Comparison of ENCODE assay signal across 8 cellular contexts in the genomic region with DNA sequence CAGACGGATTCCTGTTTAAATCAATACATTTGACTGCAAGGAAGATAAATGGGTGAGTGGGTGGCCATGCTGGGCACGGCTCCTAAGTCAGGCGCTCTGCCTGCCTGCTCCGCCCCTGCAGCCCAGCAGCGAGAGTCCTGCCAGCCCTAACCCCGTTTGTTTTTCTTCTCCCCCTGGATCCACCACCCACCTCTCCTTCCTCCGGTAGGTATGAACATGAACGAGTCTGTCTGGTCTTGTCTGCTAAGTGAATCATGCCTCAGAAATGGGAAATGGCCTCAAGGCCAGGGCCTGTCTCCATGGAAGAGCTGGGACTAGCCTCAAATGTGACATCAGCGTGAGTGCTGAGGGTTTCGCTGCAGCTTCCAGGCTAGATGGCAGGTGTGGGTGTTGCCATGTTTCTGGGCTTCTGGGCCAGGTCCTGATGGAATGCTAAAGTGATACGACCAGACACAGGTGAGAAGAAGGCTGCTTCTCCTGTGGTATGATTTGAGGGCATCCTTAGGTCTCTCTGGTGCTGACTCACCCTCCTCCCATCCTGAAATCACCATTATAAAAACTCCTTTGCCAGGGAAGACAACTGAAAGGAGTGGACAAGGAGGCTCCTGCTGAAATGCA. TPM values are rescaled to one million over a fixed set of nuclear protein-coding genes. Genes with fewer than 3 reads are reported as not detected.
DNase-seq lines count a peak whose midpoint lies in the region; ATAC-seq and TF ChIP-seq lines count a peak whose summit lies in the region.
"Had no signal": no experiment of that assay in that cellular context is flagged by ENCODE, and none has a peak within 500 bp of the region (broad histone marks: within the 10 kb centered on the region; RNA-seq: fewer than 3 reads in every experiment).

No MANE protein-coding gene starts in this region.

- peak overlapping the region; percentile 92 for H3K9ac ChIP-seq in mammary epithelial cell (ENCODE audit: insufficient read depth, low read length)

- TF ChIP-seq EP300 in Ishikawa (IDR thresholded peaks at IDR 0.05; ENCODE audit: borderline replicate concordance) = no peak

- CTCF ChIA-PET in mammary epithelial cell (lab: Charles Lee; ENCODE audit: low non-redundant PET) = no interaction called here

- peak overlapping the region; percentile 72 for H3K4me2 ChIP-seq in mammary epithelial cell (ENCODE audit: insufficient read depth, low read depth, low read length)

- TF ChIP-seq CTCF in mammary epithelial cell (conservative IDR thresholded peaks at IDR 0.05 in 1 of 2, IDR thresholded peaks at IDR 0.05 in 1 of 2; ENCODE audit: extremely low read depth in 1 of 2, insufficient read depth in 1 of 2, low read depth in 1 of 2, low read length in 2 of 2) (no peak), tibial artery (IDR thresholded peaks at IDR 0.05) (no peak)

- no TSS peak for BruUV-seq in mammary epithelial cell (replicated peaks; lab: Mats Ljungman, UMichigan)

- dilution Hi-C loops in mammary epithelial cell (cut with HindIII; ENCODE audit: low sequenced_read_pairs) = no loop called here

- 2% methylated on average over 8 of the region's 11 CpGs for WGBS in mammary epithelial cell (ENCODE audit: low coverage, missing lambda C conversion rate)

- peaks cover 71% of the 10 kb centered on the region for H3K4me1 ChIP-seq in mammary epithelial cell (ENCODE audit: insufficient read depth, low read length)
- peaks cover 0 to 39% (median 37%) of the 10 kb centered on the region in 4 donors for H3K4me1 ChIP-seq in tibial artery

- H4K20me1 ChIP-seq in mammary epithelial cell (ENCODE audit: insufficient read depth, low read length) = no peaks in the 10 kb centered on the region

- H3K27ac ChIP-seq in mammary epithelial cell (ENCODE audit: insufficient read depth, low read depth, low read length) (peak overlapping the region; percentile 100), layer of hippocampus (ENCODE audit: low read depth, low read length) (peak overlapping the region; percentile 74), tibial artery (peak overlapping the region; percentile 64 to 76)

- H3K27me3 ChIP-seq in mammary epithelial cell (ENCODE audit: insufficient read depth, low read length) (no peaks in the 10 kb centered on the region), layer of hippocampus (ENCODE audit: control insufficient read depth, insufficient read depth, low read length) (no peaks in the 10 kb centered on the region), tibial artery (no peaks in the 10 kb centered on the region)

- H3K9me3 ChIP-seq in mammary epithelial cell (replicated peaks; ENCODE audit: insufficient read depth, low read length) (no peaks in the 10 kb centered on the region), tibial artery (no peaks in the 10 kb centered on the region)

- DNase-seq in mammary epithelial cell = peak; percentile 100
- DNase-seq in tibial artery = no peak
- DNase-seq in activated T-cell treated with anti-CD3 and anti-CD28 coated beads, Interleukin-2, amount 50 U/mL, for 1 hour = no peak
- DNase-seq in activated CD4-positive, alpha-beta T cell treated with anti-CD3 and anti-CD28 coated beads, Interleukin-2, amount 50 U/mL, for 48 hours = no peak
- DNase-seq: activated B cell treated with CpG ODN at 0.5 μM for 24 hours had no signal

- intact Hi-C loops in mammary epithelial cell (cut with micrococcal nuclease) = loop anchor here (1.0 kb wide), 1 partner anchor 15 kb away; no protein-coding TSS in a partner anchor
- intact Hi-C loops in tibial artery (cut with DNase I; ENCODE audit: low total_unique reads) = no loop called here

- in situ Hi-C loops in mammary epithelial cell (cut with MboI; ENCODE audit: low sequenced_read_pairs in 2 of 2) = no loop called here

- H3K36me3 ChIP-seq in mammary epithelial cell (ENCODE audit: insufficient read depth, low read length) (no peaks in the 10 kb centered on the region), tibial artery (no peaks in the 10 kb centered on the region)

- no peak for ATAC-seq in GM21528 (IDR thresholded peaks at IDR 0.05; ENCODE audit: low FRiP score, unreplicated experiment)

- H3K4me3 ChIP-seq in mammary epithelial cell (replicated peaks in 1 of 3; ENCODE audit: insufficient read depth in 1 of 3, low read depth in 2 of 3, low read length in 3 of 3) = no peak overlapping the region
- H3K4me3 ChIP-seq in tibial artery = peak overlapping the region in 1 of 2 donors; percentile 1

- H2AFZ ChIP-seq in mammary epithelial cell (ENCODE audit: low read depth, low read length) = no peak overlapping the region

- H3K79me2 ChIP-seq in mammary epithelial cell (ENCODE audit: insufficient read depth, low read length) = peaks cover 33% of the 10 kb centered on the region

- TF ChIP-seq RAD21 in Ishikawa (IDR thresholded peaks at IDR 0.05; ENCODE audit: low read depth) = no peak

TF ChIP-seq in Ishikawa, 13 proteins besides CTCF, POLR2A, EP300 and RAD21:
- no peak for TF ChIP-seq USF1 (IDR thresholded peaks at IDR 0.05)
- 0 out of 2 replicates have a peak, but pooled peaks have one; percentile 20 for TF ChIP-seq MAX (IDR thresholded peaks at IDR 0.05)
- TF ChIP-seq FOXM1 (IDR thresholded peaks at IDR 0.05; ENCODE audit: borderline replicate concordance, low read depth) = no peak
- TF ChIP-seq TCF12 (IDR thresholded peaks at IDR 0.05; ENCODE audit: low read depth) = no peak
- no peak for TF ChIP-seq ZBTB7A (IDR thresholded peaks at IDR 0.05; ENCODE audit: low read depth)
- TF ChIP-seq CEBPB (IDR thresholded peaks at IDR 0.05) = no peak
- TF ChIP-seq CREB1 (IDR thresholded peaks at IDR 0.05; ENCODE audit: low read depth) = no peak
- no peak for TF ChIP-seq YY1 (IDR thresholded peaks at IDR 0.05; ENCODE audit: low read depth)
- TF ChIP-seq TAF1 (IDR thresholded peaks at IDR 0.05; ENCODE audit: low read depth) = no peak
- TF ChIP-seq EGR1 (IDR thresholded peaks at IDR 0.05) = peak; percentile 56
- no peak for TF ChIP-seq TEAD4 (IDR thresholded peaks at IDR 0.05)
- TF ChIP-seq, protein P1, sequence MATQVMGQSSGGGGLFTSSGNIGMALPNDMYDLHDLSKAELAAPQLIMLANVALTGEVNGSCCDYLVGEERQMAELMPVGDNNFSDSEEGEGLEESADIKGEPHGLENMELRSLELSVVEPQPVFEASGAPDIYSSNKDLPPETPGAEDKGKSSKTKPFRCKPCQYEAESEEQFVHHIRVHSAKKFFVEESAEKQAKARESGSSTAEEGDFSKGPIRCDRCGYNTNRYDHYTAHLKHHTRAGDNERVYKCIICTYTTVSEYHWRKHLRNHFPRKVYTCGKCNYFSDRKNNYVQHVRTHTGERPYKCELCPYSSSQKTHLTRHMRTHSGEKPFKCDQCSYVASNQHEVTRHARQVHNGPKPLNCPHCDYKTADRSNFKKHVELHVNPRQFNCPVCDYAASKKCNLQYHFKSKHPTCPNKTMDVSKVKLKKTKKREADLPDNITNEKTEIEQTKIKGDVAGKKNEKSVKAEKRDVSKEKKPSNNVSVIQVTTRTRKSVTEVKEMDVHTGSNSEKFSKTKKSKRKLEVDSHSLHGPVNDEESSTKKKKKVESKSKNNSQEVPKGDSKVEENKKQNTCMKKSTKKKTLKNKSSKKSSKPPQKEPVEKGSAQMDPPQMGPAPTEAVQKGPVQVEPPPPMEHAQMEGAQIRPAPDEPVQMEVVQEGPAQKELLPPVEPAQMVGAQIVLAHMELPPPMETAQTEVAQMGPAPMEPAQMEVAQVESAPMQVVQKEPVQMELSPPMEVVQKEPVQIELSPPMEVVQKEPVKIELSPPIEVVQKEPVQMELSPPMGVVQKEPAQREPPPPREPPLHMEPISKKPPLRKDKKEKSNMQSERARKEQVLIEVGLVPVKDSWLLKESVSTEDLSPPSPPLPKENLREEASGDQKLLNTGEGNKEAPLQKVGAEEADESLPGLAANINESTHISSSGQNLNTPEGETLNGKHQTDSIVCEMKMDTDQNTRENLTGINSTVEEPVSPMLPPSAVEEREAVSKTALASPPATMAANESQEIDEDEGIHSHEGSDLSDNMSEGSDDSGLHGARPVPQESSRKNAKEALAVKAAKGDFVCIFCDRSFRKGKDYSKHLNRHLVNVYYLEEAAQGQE (IDR thresholded peaks at IDR 0.05; ENCODE audit: low read depth) = no peak
- TF ChIP-seq NFIC (IDR thresholded peaks at IDR 0.05) = no peak

RNA-seq across cellular contexts. Expression of gene FEM1B, which starts 5.6 kb away (rescaled TPM):
- total RNA-seq in mammary epithelial cell = 100 to 1,000 TPM in 1 of 2 donors, 10 to 100 TPM in 1; 86.6 to 105 TPM
- 51.5 TPM for polyA plus RNA-seq in mammary epithelial cell
- 81.8 TPM for polyA minus RNA-seq in mammary epithelial cell

RNA-seq across cellular contexts. Expression of gene CLN6, which starts 42.4 kb away (rescaled TPM):
- 10 to 100 TPM; 18.7 to 40.9 TPM for total RNA-seq in mammary epithelial cell
- 48.0 TPM for polyA plus RNA-seq in mammary epithelial cell
- polyA minus RNA-seq in mammary epithelial cell = 86.5 TPM
